In the genomic region with DNA sequence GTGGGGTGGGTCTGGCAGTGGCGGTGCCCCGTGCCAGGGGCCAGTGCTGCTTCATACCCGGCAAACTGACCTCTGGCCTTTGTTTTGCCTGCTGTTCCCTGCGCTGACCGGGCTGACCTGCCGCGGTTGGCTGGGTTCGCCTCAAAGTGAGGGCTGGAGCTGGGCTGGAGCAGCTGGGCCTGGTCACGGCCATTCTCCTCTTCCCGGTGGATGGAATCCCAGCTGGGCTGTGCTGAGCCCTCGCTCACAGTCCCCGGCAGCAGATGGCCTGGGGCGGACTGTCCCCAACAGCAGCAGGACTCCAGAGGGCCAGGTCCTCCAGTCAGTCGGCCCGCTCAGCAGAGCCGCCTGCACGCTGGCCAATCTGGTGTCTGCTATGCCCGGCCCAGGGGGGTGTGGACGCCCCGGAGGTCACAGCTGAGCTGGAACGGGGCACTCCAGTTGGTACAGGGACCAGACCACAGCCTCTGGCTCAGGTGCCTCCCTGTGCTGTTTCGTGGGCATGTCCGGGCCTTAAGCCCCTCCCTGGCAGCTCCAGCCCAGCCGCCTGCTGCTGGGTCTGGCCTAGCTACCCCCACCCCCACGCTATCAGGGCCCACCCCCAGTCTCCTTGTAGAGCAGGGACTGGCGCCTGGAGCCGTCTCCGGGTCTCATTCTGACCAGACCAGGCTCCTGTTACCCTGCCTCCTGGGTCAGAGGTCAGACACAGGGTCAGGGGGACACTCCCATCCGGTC, we compare ENCODE assay signal across 1 cellular context.
TF ChIP-seq lines count a peak whose summit lies in the region.

No MANE protein-coding gene starts in this region.

TF ChIP-seq in HepG2, 621 proteins besides CTCF, POLR2A, EP300 and RAD21 (continued from another document and continues in another):
- TF ChIP-seq ARNT2 (CRISPR knock-in tag; IDR thresholded peaks at IDR 0.05; ENCODE audit: low read depth), result 0 out of 2 replicates have a peak, but pooled peaks have one; percentile 38
- TF ChIP-seq, protein P1, sequence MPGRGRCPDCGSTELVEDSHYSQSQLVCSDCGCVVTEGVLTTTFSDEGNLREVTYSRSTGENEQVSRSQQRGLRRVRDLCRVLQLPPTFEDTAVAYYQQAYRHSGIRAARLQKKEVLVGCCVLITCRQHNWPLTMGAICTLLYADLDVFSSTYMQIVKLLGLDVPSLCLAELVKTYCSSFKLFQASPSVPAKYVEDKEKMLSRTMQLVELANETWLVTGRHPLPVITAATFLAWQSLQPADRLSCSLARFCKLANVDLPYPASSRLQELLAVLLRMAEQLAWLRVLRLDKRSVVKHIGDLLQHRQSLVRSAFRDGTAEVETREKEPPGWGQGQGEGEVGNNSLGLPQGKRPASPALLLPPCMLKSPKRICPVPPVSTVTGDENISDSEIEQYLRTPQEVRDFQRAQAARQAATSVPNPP (CRISPR knock-in tag; IDR thresholded peaks at IDR 0.05), result no peak
- TF ChIP-seq NFE2 (CRISPR knock-in tag; IDR thresholded peaks at IDR 0.05), result no peak
- TF ChIP-seq, protein P2, sequence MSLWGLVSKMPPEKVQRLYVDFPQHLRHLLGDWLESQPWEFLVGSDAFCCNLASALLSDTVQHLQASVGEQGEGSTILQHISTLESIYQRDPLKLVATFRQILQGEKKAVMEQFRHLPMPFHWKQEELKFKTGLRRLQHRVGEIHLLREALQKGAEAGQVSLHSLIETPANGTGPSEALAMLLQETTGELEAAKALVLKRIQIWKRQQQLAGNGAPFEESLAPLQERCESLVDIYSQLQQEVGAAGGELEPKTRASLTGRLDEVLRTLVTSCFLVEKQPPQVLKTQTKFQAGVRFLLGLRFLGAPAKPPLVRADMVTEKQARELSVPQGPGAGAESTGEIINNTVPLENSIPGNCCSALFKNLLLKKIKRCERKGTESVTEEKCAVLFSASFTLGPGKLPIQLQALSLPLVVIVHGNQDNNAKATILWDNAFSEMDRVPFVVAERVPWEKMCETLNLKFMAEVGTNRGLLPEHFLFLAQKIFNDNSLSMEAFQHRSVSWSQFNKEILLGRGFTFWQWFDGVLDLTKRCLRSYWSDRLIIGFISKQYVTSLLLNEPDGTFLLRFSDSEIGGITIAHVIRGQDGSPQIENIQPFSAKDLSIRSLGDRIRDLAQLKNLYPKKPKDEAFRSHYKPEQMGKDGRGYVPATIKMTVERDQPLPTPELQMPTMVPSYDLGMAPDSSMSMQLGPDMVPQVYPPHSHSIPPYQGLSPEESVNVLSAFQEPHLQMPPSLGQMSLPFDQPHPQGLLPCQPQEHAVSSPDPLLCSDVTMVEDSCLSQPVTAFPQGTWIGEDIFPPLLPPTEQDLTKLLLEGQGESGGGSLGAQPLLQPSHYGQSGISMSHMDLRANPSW (CRISPR knock-in tag; IDR thresholded peaks at IDR 0.05; ENCODE audit: borderline replicate concordance), result no peak
- TF ChIP-seq, protein P3, sequence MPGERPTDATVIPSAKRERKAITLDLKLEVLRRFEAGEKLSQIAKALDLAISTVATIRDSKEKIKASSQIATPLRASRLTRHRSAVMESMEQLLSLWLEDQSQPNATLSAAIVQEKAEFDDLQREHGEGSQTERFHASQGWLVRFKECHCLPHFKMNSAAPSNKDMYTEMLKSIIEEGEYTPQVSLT (CRISPR knock-in tag; IDR thresholded peaks at IDR 0.05; ENCODE audit: borderline replicate concordance, low read depth), result no peak
- TF ChIP-seq, protein P4, sequence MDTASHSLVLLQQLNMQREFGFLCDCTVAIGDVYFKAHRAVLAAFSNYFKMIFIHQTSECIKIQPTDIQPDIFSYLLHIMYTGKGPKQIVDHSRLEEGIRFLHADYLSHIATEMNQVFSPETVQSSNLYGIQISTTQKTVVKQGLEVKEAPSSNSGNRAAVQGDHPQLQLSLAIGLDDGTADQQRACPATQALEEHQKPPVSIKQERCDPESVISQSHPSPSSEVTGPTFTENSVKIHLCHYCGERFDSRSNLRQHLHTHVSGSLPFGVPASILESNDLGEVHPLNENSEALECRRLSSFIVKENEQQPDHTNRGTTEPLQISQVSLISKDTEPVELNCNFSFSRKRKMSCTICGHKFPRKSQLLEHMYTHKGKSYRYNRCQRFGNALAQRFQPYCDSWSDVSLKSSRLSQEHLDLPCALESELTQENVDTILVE (CRISPR knock-in tag; IDR thresholded peaks at IDR 0.05), result no peak
- TF ChIP-seq, protein P5, sequence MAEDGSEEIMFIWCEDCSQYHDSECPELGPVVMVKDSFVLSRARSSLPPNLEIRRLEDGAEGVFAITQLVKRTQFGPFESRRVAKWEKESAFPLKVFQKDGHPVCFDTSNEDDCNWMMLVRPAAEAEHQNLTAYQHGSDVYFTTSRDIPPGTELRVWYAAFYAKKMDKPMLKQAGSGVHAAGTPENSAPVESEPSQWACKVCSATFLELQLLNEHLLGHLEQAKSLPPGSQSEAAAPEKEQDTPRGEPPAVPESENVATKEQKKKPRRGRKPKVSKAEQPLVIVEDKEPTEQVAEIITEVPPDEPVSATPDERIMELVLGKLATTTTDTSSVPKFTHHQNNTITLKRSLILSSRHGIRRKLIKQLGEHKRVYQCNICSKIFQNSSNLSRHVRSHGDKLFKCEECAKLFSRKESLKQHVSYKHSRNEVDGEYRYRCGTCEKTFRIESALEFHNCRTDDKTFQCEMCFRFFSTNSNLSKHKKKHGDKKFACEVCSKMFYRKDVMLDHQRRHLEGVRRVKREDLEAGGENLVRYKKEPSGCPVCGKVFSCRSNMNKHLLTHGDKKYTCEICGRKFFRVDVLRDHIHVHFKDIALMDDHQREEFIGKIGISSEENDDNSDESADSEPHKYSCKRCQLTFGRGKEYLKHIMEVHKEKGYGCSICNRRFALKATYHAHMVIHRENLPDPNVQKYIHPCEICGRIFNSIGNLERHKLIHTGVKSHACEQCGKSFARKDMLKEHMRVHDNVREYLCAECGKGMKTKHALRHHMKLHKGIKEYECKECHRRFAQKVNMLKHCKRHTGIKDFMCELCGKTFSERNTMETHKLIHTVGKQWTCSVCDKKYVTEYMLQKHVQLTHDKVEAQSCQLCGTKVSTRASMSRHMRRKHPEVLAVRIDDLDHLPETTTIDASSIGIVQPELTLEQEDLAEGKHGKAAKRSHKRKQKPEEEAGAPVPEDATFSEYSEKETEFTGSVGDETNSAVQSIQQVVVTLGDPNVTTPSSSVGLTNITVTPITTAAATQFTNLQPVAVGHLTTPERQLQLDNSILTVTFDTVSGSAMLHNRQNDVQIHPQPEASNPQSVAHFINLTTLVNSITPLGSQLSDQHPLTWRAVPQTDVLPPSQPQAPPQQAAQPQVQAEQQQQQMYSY (CRISPR knock-in tag; IDR thresholded peaks at IDR 0.05), result peak; percentile 67; the same call in 1 of the 2 replicates
- TF ChIP-seq RFXAP (CRISPR knock-in tag; IDR thresholded peaks at IDR 0.05; ENCODE audit: borderline replicate concordance), result no peak
- no peak for TF ChIP-seq PHF20 (CRISPR knock-in tag; IDR thresholded peaks at IDR 0.05)
- TF ChIP-seq ASH2L (IDR thresholded peaks at IDR 0.05; ENCODE audit: insufficient read length, low read depth, low read length), result peak; percentile 2
- no peak for TF ChIP-seq PTBP1 (IDR thresholded peaks at IDR 0.05; ENCODE audit: low read depth, low read length, poor library complexity, severe bottlenecking)
- peak; percentile 13 for TF ChIP-seq U2AF1 (optimal IDR thresholded peaks at IDR 0.05; ENCODE audit: low read depth, low read length)
- TF ChIP-seq HOXA3 (CRISPR knock-in tag; IDR thresholded peaks at IDR 0.05), result 0 out of 2 replicates have a peak, but pooled peaks have one; percentile 30
- TF ChIP-seq ZNF282 (IDR thresholded peaks at IDR 0.05; ENCODE audit: partially characterized antibody), result no peak
- 0 out of 2 replicates have a peak, but pooled peaks have one; percentile 19 for TF ChIP-seq YEATS2 (CRISPR knock-in tag; IDR thresholded peaks at IDR 0.05; ENCODE audit: borderline replicate concordance)
- TF ChIP-seq, protein P6, sequence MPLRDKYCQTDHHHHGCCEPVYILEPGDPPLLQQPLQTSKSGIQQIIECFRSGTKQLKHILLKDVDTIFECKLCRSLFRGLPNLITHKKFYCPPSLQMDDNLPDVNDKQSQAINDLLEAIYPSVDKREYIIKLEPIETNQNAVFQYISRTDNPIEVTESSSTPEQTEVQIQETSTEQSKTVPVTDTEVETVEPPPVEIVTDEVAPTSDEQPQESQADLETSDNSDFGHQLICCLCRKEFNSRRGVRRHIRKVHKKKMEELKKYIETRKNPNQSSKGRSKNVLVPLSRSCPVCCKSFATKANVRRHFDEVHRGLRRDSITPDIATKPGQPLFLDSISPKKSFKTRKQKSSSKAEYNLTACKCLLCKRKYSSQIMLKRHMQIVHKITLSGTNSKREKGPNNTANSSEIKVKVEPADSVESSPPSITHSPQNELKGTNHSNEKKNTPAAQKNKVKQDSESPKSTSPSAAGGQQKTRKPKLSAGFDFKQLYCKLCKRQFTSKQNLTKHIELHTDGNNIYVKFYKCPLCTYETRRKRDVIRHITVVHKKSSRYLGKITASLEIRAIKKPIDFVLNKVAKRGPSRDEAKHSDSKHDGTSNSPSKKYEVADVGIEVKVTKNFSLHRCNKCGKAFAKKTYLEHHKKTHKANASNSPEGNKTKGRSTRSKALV (CRISPR knock-in tag; IDR thresholded peaks at IDR 0.05), result no peak
- no peak for TF ChIP-seq MIER3 (CRISPR knock-in tag; IDR thresholded peaks at IDR 0.05; ENCODE audit: borderline replicate concordance)
- TF ChIP-seq GABPA (IDR thresholded peaks at IDR 0.05; ENCODE audit: low read depth, low read length), result no peak
- TF ChIP-seq GABPA (CRISPR knock-in tag; IDR thresholded peaks at IDR 0.05; ENCODE audit: low read depth), result no peak
- peak; percentile 22 for TF ChIP-seq ZNF274 (CRISPR knock-in tag; IDR thresholded peaks at IDR 0.05)
- TF ChIP-seq, protein P7, sequence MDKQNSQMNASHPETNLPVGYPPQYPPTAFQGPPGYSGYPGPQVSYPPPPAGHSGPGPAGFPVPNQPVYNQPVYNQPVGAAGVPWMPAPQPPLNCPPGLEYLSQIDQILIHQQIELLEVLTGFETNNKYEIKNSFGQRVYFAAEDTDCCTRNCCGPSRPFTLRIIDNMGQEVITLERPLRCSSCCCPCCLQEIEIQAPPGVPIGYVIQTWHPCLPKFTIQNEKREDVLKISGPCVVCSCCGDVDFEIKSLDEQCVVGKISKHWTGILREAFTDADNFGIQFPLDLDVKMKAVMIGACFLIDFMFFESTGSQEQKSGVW (CRISPR knock-in tag; IDR thresholded peaks at IDR 0.05; ENCODE audit: borderline replicate concordance), result no peak
- TF ChIP-seq, protein P8, sequence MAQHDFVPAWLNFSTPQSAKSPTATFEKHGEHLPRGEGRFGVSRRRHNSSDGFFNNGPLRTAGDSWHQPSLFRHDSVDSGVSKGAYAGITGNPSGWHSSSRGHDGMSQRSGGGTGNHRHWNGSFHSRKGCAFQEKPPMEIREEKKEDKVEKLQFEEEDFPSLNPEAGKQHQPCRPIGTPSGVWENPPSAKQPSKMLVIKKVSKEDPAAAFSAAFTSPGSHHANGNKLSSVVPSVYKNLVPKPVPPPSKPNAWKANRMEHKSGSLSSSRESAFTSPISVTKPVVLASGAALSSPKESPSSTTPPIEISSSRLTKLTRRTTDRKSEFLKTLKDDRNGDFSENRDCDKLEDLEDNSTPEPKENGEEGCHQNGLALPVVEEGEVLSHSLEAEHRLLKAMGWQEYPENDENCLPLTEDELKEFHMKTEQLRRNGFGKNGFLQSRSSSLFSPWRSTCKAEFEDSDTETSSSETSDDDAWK (CRISPR knock-in tag; IDR thresholded peaks at IDR 0.05), result no peak
- TF ChIP-seq NR2F2 (IDR thresholded peaks at IDR 0.05; ENCODE audit: borderline replicate concordance, low read depth), result peak; percentile 45; the same call in 1 of the 2 replicates
- TF ChIP-seq ARNTL (CRISPR knock-in tag; IDR thresholded peaks at IDR 0.05), result no peak
- TF ChIP-seq, protein P9, sequence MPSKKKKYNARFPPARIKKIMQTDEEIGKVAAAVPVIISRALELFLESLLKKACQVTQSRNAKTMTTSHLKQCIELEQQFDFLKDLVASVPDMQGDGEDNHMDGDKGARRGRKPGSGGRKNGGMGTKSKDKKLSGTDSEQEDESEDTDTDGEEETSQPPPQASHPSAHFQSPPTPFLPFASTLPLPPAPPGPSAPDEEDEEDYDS (CRISPR knock-in tag; IDR thresholded peaks at IDR 0.05), result 0 out of 2 replicates have a peak, but pooled peaks have one; percentile 18
- TF ChIP-seq ZNF232 (CRISPR knock-in tag; IDR thresholded peaks at IDR 0.05; ENCODE audit: borderline replicate concordance), result no peak
- TF ChIP-seq ZNF382 (CRISPR knock-in tag; IDR thresholded peaks at IDR 0.05; ENCODE audit: borderline replicate concordance), result no peak
- TF ChIP-seq NCOA5 (CRISPR knock-in tag; IDR thresholded peaks at IDR 0.05), result no peak
- no peak for TF ChIP-seq MBD4 (IDR thresholded peaks at IDR 0.05; ENCODE audit: borderline replicate concordance, low read length)
- TF ChIP-seq, protein P10, sequence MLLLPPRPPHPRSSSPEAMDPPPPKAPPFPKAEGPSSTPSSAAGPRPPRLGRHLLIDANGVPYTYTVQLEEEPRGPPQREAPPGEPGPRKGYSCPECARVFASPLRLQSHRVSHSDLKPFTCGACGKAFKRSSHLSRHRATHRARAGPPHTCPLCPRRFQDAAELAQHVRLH (CRISPR knock-in tag; IDR thresholded peaks at IDR 0.05; ENCODE audit: borderline replicate concordance, low read depth), result no peak
- TF ChIP-seq DR1 (CRISPR knock-in tag; IDR thresholded peaks at IDR 0.05), result no peak
- TF ChIP-seq, protein P11, sequence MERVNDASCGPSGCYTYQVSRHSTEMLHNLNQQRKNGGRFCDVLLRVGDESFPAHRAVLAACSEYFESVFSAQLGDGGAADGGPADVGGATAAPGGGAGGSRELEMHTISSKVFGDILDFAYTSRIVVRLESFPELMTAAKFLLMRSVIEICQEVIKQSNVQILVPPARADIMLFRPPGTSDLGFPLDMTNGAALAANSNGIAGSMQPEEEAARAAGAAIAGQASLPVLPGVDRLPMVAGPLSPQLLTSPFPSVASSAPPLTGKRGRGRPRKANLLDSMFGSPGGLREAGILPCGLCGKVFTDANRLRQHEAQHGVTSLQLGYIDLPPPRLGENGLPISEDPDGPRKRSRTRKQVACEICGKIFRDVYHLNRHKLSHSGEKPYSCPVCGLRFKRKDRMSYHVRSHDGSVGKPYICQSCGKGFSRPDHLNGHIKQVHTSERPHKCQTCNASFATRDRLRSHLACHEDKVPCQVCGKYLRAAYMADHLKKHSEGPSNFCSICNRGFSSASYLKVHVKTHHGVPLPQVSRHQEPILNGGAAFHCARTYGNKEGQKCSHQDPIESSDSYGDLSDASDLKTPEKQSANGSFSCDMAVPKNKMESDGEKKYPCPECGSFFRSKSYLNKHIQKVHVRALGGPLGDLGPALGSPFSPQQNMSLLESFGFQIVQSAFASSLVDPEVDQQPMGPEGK (CRISPR knock-in tag; IDR thresholded peaks at IDR 0.05), result 0 out of 2 replicates have a peak, but pooled peaks have one; percentile 8
- TF ChIP-seq, protein P12, sequence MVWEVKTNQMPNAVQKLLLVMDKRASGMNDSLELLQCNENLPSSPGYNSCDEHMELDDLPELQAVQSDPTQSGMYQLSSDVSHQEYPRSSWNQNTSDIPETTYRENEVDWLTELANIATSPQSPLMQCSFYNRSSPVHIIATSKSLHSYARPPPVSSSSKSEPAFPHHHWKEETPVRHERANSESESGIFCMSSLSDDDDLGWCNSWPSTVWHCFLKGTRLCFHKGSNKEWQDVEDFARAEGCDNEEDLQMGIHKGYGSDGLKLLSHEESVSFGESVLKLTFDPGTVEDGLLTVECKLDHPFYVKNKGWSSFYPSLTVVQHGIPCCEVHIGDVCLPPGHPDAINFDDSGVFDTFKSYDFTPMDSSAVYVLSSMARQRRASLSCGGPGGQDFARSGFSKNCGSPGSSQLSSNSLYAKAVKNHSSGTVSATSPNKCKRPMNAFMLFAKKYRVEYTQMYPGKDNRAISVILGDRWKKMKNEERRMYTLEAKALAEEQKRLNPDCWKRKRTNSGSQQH (CRISPR knock-in tag; IDR thresholded peaks at IDR 0.05; ENCODE audit: low read depth), result no peak
